Comparison of ENCODE assay signal across 11 cellular contexts in the genomic region with DNA sequence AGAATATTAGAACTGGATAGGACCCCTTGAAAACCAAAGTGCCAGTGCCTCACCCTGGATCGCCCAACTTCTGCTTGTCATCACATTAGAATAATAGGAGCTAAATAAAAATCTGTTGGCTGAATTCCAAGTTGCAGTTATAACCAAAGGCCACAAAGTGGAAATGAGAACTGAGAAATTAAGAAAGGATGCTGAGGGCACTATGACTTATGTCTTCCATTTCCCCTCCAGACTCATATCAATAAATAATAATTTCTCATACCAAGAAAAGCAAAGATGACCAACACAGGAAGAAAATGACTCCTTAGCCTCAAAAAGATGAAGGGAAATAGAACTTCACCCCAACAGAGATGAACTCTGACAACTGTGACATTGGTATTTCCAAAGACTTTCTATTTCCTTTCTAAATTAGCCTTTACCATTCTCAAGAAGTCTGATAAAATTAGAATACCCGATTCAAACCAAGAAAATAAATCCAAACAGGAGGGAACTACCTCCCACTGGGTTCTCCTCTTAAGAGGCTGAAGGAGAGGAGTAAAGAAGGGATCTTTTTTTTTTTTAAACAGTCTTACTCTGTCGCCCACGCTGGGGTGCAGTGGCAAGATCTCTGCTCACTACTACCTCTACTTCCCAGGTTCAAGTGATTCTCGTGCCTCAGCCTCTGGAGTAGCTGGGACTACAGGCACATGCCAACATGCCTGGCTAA. TPM values are rescaled to one million over a fixed set of nuclear protein-coding genes. Genes with fewer than 3 reads are reported as not detected.
DNase-seq lines count a peak whose midpoint lies in the region; ATAC-seq and TF ChIP-seq lines count a peak whose summit lies in the region.
"Had no signal": no experiment of that assay in that cellular context is flagged by ENCODE, and none has a peak within 500 bp of the region (broad histone marks: within the 10 kb centered on the region; RNA-seq: fewer than 3 reads in every experiment).

No MANE protein-coding gene starts in this region.

- H3K4me3 ChIP-seq in left lung (no peak overlapping the region), adrenal gland (no peak overlapping the region)

- H3K27ac Mint-ChIP-seq in activated naive CD4-positive, alpha-beta T cell treated with anti-CD3 and anti-CD28 coated beads, Interleukin-2, amount 50 U/mL, for 72 hours = peak overlapping the region in 1 of 2 donors; percentile 24
- H3K27ac Mint-ChIP-seq: B cell had no signal

- H3K9me3 ChIP-seq in left lung (no peaks in the 10 kb centered on the region), adrenal gland (replicated peaks in 1 of 3) (no peaks in the 10 kb centered on the region)

- TF ChIP-seq CTCF in left lung (IDR thresholded peaks at IDR 0.05) (no peak), adrenal gland (IDR thresholded peaks at IDR 0.05) (no peak)

- peak; percentile 87 to 95 for ATAC-seq in activated naive CD4-positive, alpha-beta T cell treated with anti-CD3 and anti-CD28 coated beads, Interleukin-2, amount 50 U/mL, for 72 hours
- ATAC-seq in HG02870 (IDR thresholded peaks at IDR 0.05; ENCODE audit: unreplicated experiment) (peak; percentile 80), left lung (no peak)
- peak; percentile 86 for ATAC-seq in stimulated activated naive CD8-positive, alpha-beta T cell treated with anti-CD3 and anti-CD28 coated beads, Interleukin-15, Interleukin-2, amounts not matched to agents 100 U/mL and 50 U/mL, for 24 hours
- ATAC-seq: right cardiac atrium had no signal

- intact Hi-C loops in left lung (cut with DNase I) (no loop called here), adrenal gland (cut with DNase I) (no loop called here)

- H3K27ac ChIP-seq in left lung (no peak overlapping the region), adrenal gland (no peak overlapping the region)

- DNase-seq in activated naive CD4-positive, alpha-beta T cell treated with anti-CD3 and anti-CD28 coated beads, Interleukin-2, amount 50 U/mL, for 72 hours (ENCODE audit: low spot score in 2 of 2) = no peak
- DNase-seq in activated naive CD4-positive, alpha-beta T cell treated with anti-CD3 and anti-CD28 coated beads, Interleukin-2, amount 50 U/mL, for 16 hours = no peak
- peak; percentile 31 for DNase-seq in NOMO-1 treated with dmso at 0.1 percent for 144 hours (lab: John Stamatoyannopoulos, UW; ENCODE audit: unreplicated experiment)
- no peak for DNase-seq in stimulated activated naive CD8-positive, alpha-beta T cell treated with anti-CD3 and anti-CD28 coated beads, Interleukin-15, Interleukin-2, amounts not matched to agents 100 U/mL and 50 U/mL, for 24 hours
- DNase-seq in dedifferentiated amniotic fluid mesenchymal stem cell (ENCODE audit: extremely low spot score) = no peak
- no peak for DNase-seq in left lung
- no peak for DNase-seq in adrenal gland
- DNase-seq: anterior cingulate cortex, right cardiac atrium had no signal

- H3K27me3 ChIP-seq in left lung = no peaks in the 10 kb centered on the region
- H3K27me3 ChIP-seq in adrenal gland = no peaks in the 10 kb centered on the region

- TF ChIP-seq POLR2A in adrenal gland (IDR thresholded peaks at IDR 0.05) = no peak

- H3K36me3 ChIP-seq in left lung (peaks cover 0 to 19% of the 10 kb centered on the region in 2 donors), adrenal gland (replicated peaks in 1 of 2) (no peaks in the 10 kb centered on the region)

- no peaks in the 10 kb centered on the region for H3K9me3 Mint-ChIP-seq in activated naive CD4-positive, alpha-beta T cell treated with anti-CD3 and anti-CD28 coated beads, Interleukin-2, amount 50 U/mL, for 72 hours

- H3K4me1 ChIP-seq in left lung (peaks cover 0 to 22% of the 10 kb centered on the region in 2 donors), adrenal gland (replicated peaks in 1 of 2) (no peaks in the 10 kb centered on the region)

- 71 to 80% (median 76%) methylated on average over 5 of the region's 5 CpGs for WGBS in adrenal gland, 4 donors

- no peaks in the 10 kb centered on the region for H3K36me3 Mint-ChIP-seq in activated naive CD4-positive, alpha-beta T cell treated with anti-CD3 and anti-CD28 coated beads, Interleukin-2, amount 50 U/mL, for 72 hours

RNA-seq across cellular contexts. Expression of gene EPG5, which starts 46.5 kb away (rescaled TPM):
- 10 to 100 TPM; 20.9 to 34.2 TPM for total RNA-seq in activated naive CD4-positive, alpha-beta T cell treated with anti-CD3 and anti-CD28 coated beads, Interleukin-2, amount 50 U/mL, for 72 hours
- total RNA-seq in left lung (10 to 100 TPM; 29.1 to 38.0 TPM), adrenal gland (10 to 100 TPM; 15.1 to 80.3 (median 24.8) TPM)
- 10 to 100 TPM in 1 of 3 donors, 1 to 10 TPM in 2; 7.3 to 21.6 (median 8.0) TPM for polyA plus RNA-seq in adrenal gland

RNA-seq across cellular contexts. Expression of gene PSTPIP2, which starts 58.4 kb away (rescaled TPM):
- 1 to 10 TPM; 2.9 to 8.3 TPM for total RNA-seq in activated naive CD4-positive, alpha-beta T cell treated with anti-CD3 and anti-CD28 coated beads, Interleukin-2, amount 50 U/mL, for 72 hours
- total RNA-seq in left lung (10 to 100 TPM; 14.2 to 21.8 TPM), adrenal gland (10 to 100 TPM in 2 of 8 donors, 1 to 10 TPM in 6; 5.3 to 17.8 (median 8.4) TPM)
- polyA plus RNA-seq in adrenal gland = 1 to 10 TPM; 6.6 to 9.1 (median 7.0) TPM
